In genomic region chr9:77903666-77904248, GRCh38 we compare ENCODE assay signal across 20 cellular contexts.
"Had no signal": no experiment of that assay in that cellular context is flagged by ENCODE, and none has a peak within 500 bp of the region (broad histone marks: within the 10 kb centered on the region; RNA-seq: fewer than 3 reads in every experiment).

No MANE protein-coding gene starts in this region.

- H3K9me3 ChIP-seq: ascending aorta, gastrocnemius medialis, heart left ventricle, lower lobe of right lung, ovary, right lobe of liver, upper lobe of left lung had no signal

- DNase-seq: activated CD4-positive, CD25-positive, alpha-beta regulatory T cell; activated naive CD4-positive, alpha-beta T cell treated with anti-CD3 and anti-CD28 coated beads for 36 hours; activated naive CD8-positive, alpha-beta T cell treated with anti-CD3 and anti-CD28 coated beads, Interleukin-2, amount 50 U/mL, for 24 hours; dorsolateral prefrontal cortex; endodermal cell; gastrocnemius medialis; heart left ventricle; immature natural killer cell; left cardiac atrium; lower lobe of right lung; midbrain; ovary; right lobe of liver; stimulated activated naive CD8-positive, alpha-beta T cell treated with anti-CD3 and anti-CD28 coated beads, Interleukin-15, Interleukin-2, amounts not matched to agents 100 U/mL and 50 U/mL, for 24 hours; T-helper 17 cell; upper lobe of left lung had no signal

- H3K36me3 ChIP-seq: ascending aorta, cardiac muscle cell, gastrocnemius medialis, heart left ventricle, lower lobe of right lung, ovary, right lobe of liver had no signal

- H3K27me3 ChIP-seq: ascending aorta, cardiac muscle cell, dorsolateral prefrontal cortex, gastrocnemius medialis, heart left ventricle, ovary, right lobe of liver, upper lobe of left lung had no signal

- H3K27ac Mint-ChIP-seq: activated naive CD4-positive, alpha-beta T cell treated with anti-CD3 and anti-CD28 coated beads for 36 hours; immature natural killer cell; T-helper 17 cell had no signal

- H3K4me3 ChIP-seq: ascending aorta, cardiac muscle cell, dorsolateral prefrontal cortex, gastrocnemius medialis, heart left ventricle, lower lobe of right lung, ovary, right lobe of liver, smooth muscle cell, upper lobe of left lung had no signal

- H3K27me3 Mint-ChIP-seq: activated naive CD8-positive, alpha-beta T cell treated with anti-CD3 and anti-CD28 coated beads, Interleukin-2, amount 50 U/mL, for 24 hours; T-helper 17 cell had no signal

- H3K4me3 Mint-ChIP-seq: activated naive CD4-positive, alpha-beta T cell treated with anti-CD3 and anti-CD28 coated beads for 36 hours; activated naive CD8-positive, alpha-beta T cell treated with anti-CD3 and anti-CD28 coated beads, Interleukin-2, amount 50 U/mL, for 24 hours; endodermal cell; immature natural killer cell; neural crest cell; T-helper 17 cell had no signal

- H3K9me3 Mint-ChIP-seq: activated naive CD4-positive, alpha-beta T cell treated with anti-CD3 and anti-CD28 coated beads for 36 hours; activated naive CD8-positive, alpha-beta T cell treated with anti-CD3 and anti-CD28 coated beads, Interleukin-2, amount 50 U/mL, for 24 hours; endodermal cell; immature natural killer cell; neural crest cell had no signal
